Comparison of ENCODE assay signal across 28 cellular contexts in genomic region chr10:55033061-55033460, GRCh38.
"Had no signal": no experiment of that assay in that cellular context is flagged by ENCODE, and none has a peak within 500 bp of the region (broad histone marks: within the 10 kb centered on the region; RNA-seq: fewer than 3 reads in every experiment).

No MANE protein-coding gene starts in this region.

- H3K4me1 Mint-ChIP-seq: naive thymus-derived CD4-positive, alpha-beta T cell; natural killer cell; nephron; neural progenitor cell; stimulated activated naive B cell treated with anti-CD40 and anti-IgM and Interleukin-4, amounts not matched to agents 10 μg/mL and 1 μg/mL and 100 μg/mL, for 72 hours had no signal

- H3K4me1 ChIP-seq: pancreas, psoas muscle, right lobe of liver, sigmoid colon, stomach, thyroid gland, tibial nerve, upper lobe of right lung, uterus had no signal

- FAIRE-seq: pancreas, small intestine had no signal

- H3K4me3 Mint-ChIP-seq: naive thymus-derived CD4-positive, alpha-beta T cell; natural killer cell; nephron; neural progenitor cell; stimulated activated naive B cell treated with anti-CD40 and anti-IgM and Interleukin-4, amounts not matched to agents 10 μg/mL and 1 μg/mL and 100 μg/mL, for 72 hours; stimulated activated naive CD8-positive, alpha-beta T cell treated with anti-CD3 and anti-CD28 coated beads, Interleukin-15, Interleukin-2, amounts not matched to agents 100 ng/mL and 50 ng/mL, for 24 hours; type B pancreatic cell had no signal

- H3K36me3 Mint-ChIP-seq: naive thymus-derived CD4-positive, alpha-beta T cell; natural killer cell; neural progenitor cell; stimulated activated naive B cell treated with anti-CD40 and anti-IgM and Interleukin-4, amounts not matched to agents 10 μg/mL and 1 μg/mL and 100 μg/mL, for 72 hours; type B pancreatic cell had no signal

- H3K27me3 ChIP-seq: neural progenitor cell, neutrophil, pancreas, right lobe of liver, sigmoid colon, stomach, thyroid gland, tibial nerve, upper lobe of right lung, uterus had no signal

- ATAC-seq: natural killer cell; pancreas; psoas muscle; right cardiac atrium; right lobe of liver; stimulated activated naive B cell treated with anti-CD40 and anti-IgM and Interleukin-4, amounts not matched to agents 10 μg/mL and 1 μg/mL and 100 μg/mL, for 72 hours; upper lobe of right lung had no signal

- H2AFZ ChIP-seq: neural progenitor cell had no signal

- H3K4me3 ChIP-seq: neural progenitor cell, pancreas, psoas muscle, right lobe of liver, sigmoid colon, stomach, thoracic aorta, thyroid gland, tibial nerve, upper lobe of right lung, uterus had no signal

- H3K27ac ChIP-seq: neural progenitor cell, neutrophil, pancreas, psoas muscle, right lobe of liver, sigmoid colon, stomach, thoracic aorta, thyroid gland, tibial nerve, upper lobe of right lung, uterus had no signal

- H3K9ac ChIP-seq: neural progenitor cell had no signal

- H3K9me3 ChIP-seq: neutrophil, pancreas, psoas muscle, right lobe of liver, sigmoid colon, thoracic aorta, thyroid gland, tibial nerve, upper lobe of right lung, uterus had no signal

- H3K27ac Mint-ChIP-seq: naive thymus-derived CD4-positive, alpha-beta T cell; natural killer cell; nephron; neural progenitor cell; progenitor cell of endocrine pancreas; stimulated activated naive B cell treated with anti-CD40 and anti-IgM and Interleukin-4, amounts not matched to agents 10 μg/mL and 1 μg/mL and 100 μg/mL, for 72 hours; stimulated activated naive CD8-positive, alpha-beta T cell treated with anti-CD3 and anti-CD28 coated beads, Interleukin-15, Interleukin-2, amounts not matched to agents 100 ng/mL and 50 ng/mL, for 24 hours; type B pancreatic cell had no signal

- H3K36me3 ChIP-seq: neural progenitor cell, neutrophil, pancreas, right lobe of liver, sigmoid colon, stomach, thoracic aorta, thyroid gland, tibial nerve, upper lobe of right lung, uterus had no signal

- H3K27me3 Mint-ChIP-seq: naive thymus-derived CD4-positive, alpha-beta T cell; progenitor cell of endocrine pancreas; stimulated activated naive B cell treated with anti-CD40 and anti-IgM and Interleukin-4, amounts not matched to agents 10 μg/mL and 1 μg/mL and 100 μg/mL, for 72 hours; stimulated activated naive CD8-positive, alpha-beta T cell treated with anti-CD3 and anti-CD28 coated beads, Interleukin-15, Interleukin-2, amounts not matched to agents 100 ng/mL and 50 ng/mL, for 24 hours; type B pancreatic cell had no signal

- H3K4me2 ChIP-seq: neural progenitor cell had no signal

- DNase-seq: naive thymus-derived CD4-positive, alpha-beta T cell; natural killer cell; nucleus accumbens; pancreas; psoas muscle; right lobe of liver; sigmoid colon; small intestine; stimulated activated CD4-positive, alpha-beta T cell treated with anti-CD3 and anti-CD28 coated beads, Interleukin-12 subunit alpha, Interleukin-12 subunit beta, amount 100 ng/mL, for 4 hours; stimulated activated CD4-positive, alpha-beta T cell treated with anti-CD3 and anti-CD28 coated beads, Interleukin-1b, Interleukin-23, amount 100 ng/mL, for 48 hours; stimulated activated CD4-positive, alpha-beta T cell treated with anti-CD3 and anti-CD28 coated beads, Interleukin-4, amount 100 ng/mL, for 1 hour; stimulated activated CD4-positive, alpha-beta T cell treated with anti-CD3 and anti-CD28 coated beads, Interleukin-4, amount 100 ng/mL, for 4 hours; stimulated activated CD8-positive, alpha-beta memory T cell treated with anti-CD3 and anti-CD28 coated beads, Interleukin-4, amount 100 ng/mL, for 48 hours; stimulated activated naive B cell treated with anti-CD40 and anti-IgM and Interleukin-4, amounts not matched to agents 10 μg/mL and 1 μg/mL and 100 μg/mL, for 72 hours; stimulated activated naive CD4-positive, alpha-beta T cell treated with Interleukin-2 at 50 U/mL for 16 hours; stomach; thyroid gland; upper lobe of right lung; uterus had no signal
